In genomic region chr2:178452334-178452733, GRCh38 we compare ENCODE assay signal across 10 cellular contexts. TPM values are rescaled to one million over a fixed set of nuclear protein-coding genes. Genes with fewer than 3 reads are reported as not detected.
DNase-seq lines count a peak whose midpoint lies in the region; ATAC-seq, FAIRE-seq and TF ChIP-seq lines count a peak whose summit lies in the region.
"Had no signal": no experiment of that assay in that cellular context is flagged by ENCODE, and none has a peak within 500 bp of the region (broad histone marks: within the 10 kb centered on the region; RNA-seq: fewer than 3 reads in every experiment).

No MANE protein-coding gene starts in this region.

- H3K27ac Mint-ChIP-seq in CD4-positive, CD25-positive, alpha-beta regulatory T cell: no peak overlapping the region
- 0 out of 7 replicates have a peak overlapping the region, but pooled peaks of 1 of the 3 experiments have one; percentile 51 for H3K27ac Mint-ChIP-seq in H9
- peak overlapping the region; percentile 99 for H3K27ac Mint-ChIP-seq in astrocyte (ENCODE audit: unreplicated experiment)

- H3K56ac ChIP-seq in H9 (ENCODE audit: insufficient read length, low read depth, low read length): no peak overlapping the region

- H3K4me1 Mint-ChIP-seq in CD4-positive, CD25-positive, alpha-beta regulatory T cell: peaks cover 18 to 36% (median 27%) of the 10 kb centered on the region in 4 donors
- H3K4me1 Mint-ChIP-seq in H9 (peaks cover 19 to 22% of the 10 kb centered on the region in 2 experiments), astrocyte (ENCODE audit: low read depth, unreplicated experiment) (peaks cover 32% of the 10 kb centered on the region)

- no peaks in the 10 kb centered on the region for H3K79me1 ChIP-seq in H9 (ENCODE audit: insufficient read depth, low read depth, low read length, poor library complexity, severe bottlenecking)

- H3K4me3 ChIP-seq in CD4-positive, CD25-positive, alpha-beta regulatory T cell (ENCODE audit: low read depth, low read length): no peak overlapping the region
- H3K4me3 ChIP-seq in astrocyte (ENCODE audit: insufficient read depth, low read depth, low read length): no peak overlapping the region
- H3K4me3 ChIP-seq in prostate gland: no peak overlapping the region
- no peak overlapping the region for H3K4me3 ChIP-seq in small intestine (ENCODE audit: low read depth in 1 of 2, low read length in 2 of 2)
- no peak overlapping the region for H3K4me3 ChIP-seq in OCI-LY7 (ENCODE audit: low read depth, low read length, poor library complexity, severe bottlenecking)

- H4K8ac ChIP-seq in H9 (replicated peaks; ENCODE audit: insufficient read length, low read depth, low read length): no peak overlapping the region

- no TSS peak for BruUV-seq in OCI-LY7 (replicated peaks; lab: Mats Ljungman, UMichigan)

- no peak for DNase-seq in CD4-positive, CD25-positive, alpha-beta regulatory T cell
- no peak for DNase-seq in H9
- DNase-seq in astrocyte (ENCODE audit: low read depth): no peak
- no peak for DNase-seq in prostate gland (ENCODE audit: low spot score)
- no peak for DNase-seq in GM19238 (ENCODE audit: insufficient read length, low spot score)
- no peak for DNase-seq in NCI-H1417 treated with DMSO at 0.1 percent for 48 hours (lab: John Stamatoyannopoulos, UW)
- DNase-seq in small intestine: no peak
- no peak for DNase-seq in OCI-LY7 (ENCODE audit: low spot score)
- DNase-seq: NCI-H446 treated with DMSO at 0.1 percent for 48 hours had no signal

- H3T11ph ChIP-seq in H9 (ENCODE audit: low read length): no peak overlapping the region

- intact Hi-C loops in prostate gland (cut with DNase I) (loop anchor here (2.0 kb wide), 1 partner anchor 20 kb away; no protein-coding TSS in a partner anchor), OCI-LY7 (cut with micrococcal nuclease; ENCODE audit: unreplicated experiment) (loop anchor here (10.0 kb wide), 1 partner anchor 1188 kb away; the partner anchor contains the start of gene NFE2L2)

- no peak overlapping the region for H2BK20ac ChIP-seq in H9 (ENCODE audit: low read depth, low read length, poor library complexity, severe bottlenecking)

- H3K23me2 ChIP-seq in H9 (ENCODE audit: insufficient read length, low read depth, low read length, poor library complexity, severe bottlenecking): peaks cover 9% of the 10 kb centered on the region

- no peak overlapping the region for H2BK12ac ChIP-seq in H9 (ENCODE audit: insufficient read length, low read depth, low read length)

- H4K20me1 ChIP-seq in H9 (ENCODE audit: control insufficient read depth, insufficient read depth, insufficient read length) (no peaks in the 10 kb centered on the region), astrocyte (ENCODE audit: insufficient read depth, low read length) (peaks cover 28% of the 10 kb centered on the region), OCI-LY7 (ENCODE audit: insufficient read depth, low read length) (peaks cover 8% of the 10 kb centered on the region; the same call in 1 of the 2 replicates)

- peaks cover 6% of the 10 kb centered on the region; the same call in 1 of the 2 replicates for H3K79me2 ChIP-seq in H9 (ENCODE audit: insufficient read depth, low read length)
- H3K79me2 ChIP-seq in astrocyte (ENCODE audit: insufficient read depth, low read length): peaks cover 35% of the 10 kb centered on the region
- H3K79me2 ChIP-seq in OCI-LY7 (ENCODE audit: insufficient read depth, low read depth, low read length): peaks cover 29% of the 10 kb centered on the region

- H2AFZ ChIP-seq in H9 (ENCODE audit: low read length): no peak overlapping the region
- no peak overlapping the region for H2AFZ ChIP-seq in astrocyte (ENCODE audit: low read depth, low read length)
- no peak overlapping the region for H2AFZ ChIP-seq in OCI-LY7 (ENCODE audit: low read length)

- ATAC-seq in CD4-positive, CD25-positive, alpha-beta regulatory T cell (ENCODE audit: low read depth in 2 of 2): no peak

- H3K9me3 Mint-ChIP-seq in CD4-positive, CD25-positive, alpha-beta regulatory T cell: no peaks in the 10 kb centered on the region
- no peaks in the 10 kb centered on the region for H3K9me3 Mint-ChIP-seq in H9
- no peaks in the 10 kb centered on the region for H3K9me3 Mint-ChIP-seq in astrocyte (ENCODE audit: unreplicated experiment)

- H3K4me1 ChIP-seq in CD4-positive, CD25-positive, alpha-beta regulatory T cell (ENCODE audit: control insufficient read depth, insufficient read depth, low read length, poor library complexity, severe bottlenecking): peaks cover 24% of the 10 kb centered on the region
- H3K4me1 ChIP-seq in H9 (ENCODE audit: insufficient read depth, low read length) (no peaks in the 10 kb centered on the region), astrocyte (ENCODE audit: insufficient read depth, low read length) (peaks cover 18% of the 10 kb centered on the region), prostate gland (replicated peaks) (peaks cover 6% of the 10 kb centered on the region), small intestine (ENCODE audit: control insufficient read depth in 2 of 2, insufficient read depth in 1 of 2, low read depth in 1 of 2, low read length in 1 of 2) (no peaks in the 10 kb centered on the region), OCI-LY7 (ENCODE audit: insufficient read depth, low read length, poor library complexity, severe bottlenecking) (peaks cover 23% of the 10 kb centered on the region)

- H3K9me2 ChIP-seq in OCI-LY7 (ENCODE audit: insufficient read depth, low read length): no peaks in the 10 kb centered on the region

- no peak overlapping the region for H3K4me2 ChIP-seq in H9 (ENCODE audit: insufficient read depth, insufficient read length, low read length)
- H3K4me2 ChIP-seq in astrocyte (ENCODE audit: low read length): no peak overlapping the region
- no peak overlapping the region for H3K4me2 ChIP-seq in OCI-LY7 (ENCODE audit: low read length)

- H3K9ac ChIP-seq in H9 (ENCODE audit: extremely low read depth, insufficient read length, low read length) (no peak overlapping the region), astrocyte (ENCODE audit: low read length) (no peak overlapping the region)

- peaks cover 6% of the 10 kb centered on the region for H3K27me3 Mint-ChIP-seq in CD4-positive, CD25-positive, alpha-beta regulatory T cell
- H3K27me3 Mint-ChIP-seq in H9 (ENCODE audit: low read depth) (no peaks in the 10 kb centered on the region), astrocyte (ENCODE audit: low read depth, unreplicated experiment) (no peaks in the 10 kb centered on the region)

- H4K5ac ChIP-seq in H9 (ENCODE audit: insufficient read length, low read depth, low read length): no peak overlapping the region

- no peak overlapping the region for H3K18ac ChIP-seq in H9 (ENCODE audit: insufficient read length, low read depth, low read length)

- no peaks in the 10 kb centered on the region for H3K9me3 ChIP-seq in CD4-positive, CD25-positive, alpha-beta regulatory T cell (ENCODE audit: control insufficient read depth in 2 of 2, low read length in 2 of 2)
- no peaks in the 10 kb centered on the region for H3K9me3 ChIP-seq in H9 (ENCODE audit: control insufficient read depth, low read depth, low read length)
- no peaks in the 10 kb centered on the region for H3K9me3 ChIP-seq in astrocyte (ENCODE audit: insufficient read depth, low read depth, low read length)
- no peaks in the 10 kb centered on the region for H3K9me3 ChIP-seq in prostate gland
- no peaks in the 10 kb centered on the region for H3K9me3 ChIP-seq in small intestine (ENCODE audit: control insufficient read depth, low read depth)
- H3K9me3 ChIP-seq in OCI-LY7 (ENCODE audit: low read length): no peaks in the 10 kb centered on the region

- no peak for FAIRE-seq in astrocyte (lab: Jason Lieb, UNC)
- no peak for FAIRE-seq in small intestine (lab: Jason Lieb, UNC)
- FAIRE-seq: bronchial epithelial cell had no signal

- TF ChIP-seq CTCF in H9 (conservative IDR thresholded peaks at IDR 0.05) (no peak), astrocyte (IDR thresholded peaks at IDR 0.05; ENCODE audit: insufficient read depth, low read depth, low read length) (no peak), prostate gland (IDR thresholded peaks at IDR 0.05) (no peak), OCI-LY7 (conservative IDR thresholded peaks at IDR 0.05; ENCODE audit: low read length) (no peak)

- CTCF ChIA-PET in OCI-LY7 (lab: Charles Lee; ENCODE audit: unreplicated experiment): no interaction called here

- H3K27ac ChIP-seq in CD4-positive, CD25-positive, alpha-beta regulatory T cell (ENCODE audit: insufficient read depth, low read length, poor library complexity, severe bottlenecking): no peak overlapping the region
- no peak overlapping the region for H3K27ac ChIP-seq in H9 (ENCODE audit: insufficient read length, low read depth, low read length)
- H3K27ac ChIP-seq in astrocyte (ENCODE audit: low read depth, low read length): no peak overlapping the region
- peak overlapping the region; percentile 98 for H3K27ac ChIP-seq in prostate gland
- no peak overlapping the region for H3K27ac ChIP-seq in small intestine (ENCODE audit: low read depth in 1 of 2, low read length in 1 of 2)
- no peak overlapping the region for H3K27ac ChIP-seq in OCI-LY7 (ENCODE audit: low read depth, low read length, poor library complexity, severe bottlenecking)

- H2BK120ac ChIP-seq in H9 (ENCODE audit: low read depth, low read length, poor library complexity, severe bottlenecking): no peak overlapping the region

- H2BK5ac ChIP-seq in H9 (ENCODE audit: insufficient read length, low read length): no peak overlapping the region

- H3K36me3 ChIP-seq in CD4-positive, CD25-positive, alpha-beta regulatory T cell (ENCODE audit: control insufficient read depth, insufficient read depth, low read length): peaks cover 12% of the 10 kb centered on the region
- H3K36me3 ChIP-seq in astrocyte (ENCODE audit: insufficient read depth, low read length) (peaks cover 14% of the 10 kb centered on the region), prostate gland (no peaks in the 10 kb centered on the region), small intestine (ENCODE audit: control insufficient read depth in 2 of 2, insufficient read depth in 2 of 2, low read length in 2 of 2) (peaks cover 0 to 5% of the 10 kb centered on the region in 2 donors), OCI-LY7 (ENCODE audit: insufficient read depth, low read length) (peaks cover 15% of the 10 kb centered on the region)

- H3K4me3 Mint-ChIP-seq in CD4-positive, CD25-positive, alpha-beta regulatory T cell: peak overlapping the region; percentile 81 to 99 (median 89)
- H3K4me3 Mint-ChIP-seq in H9: peak overlapping the region; percentile 67 to 89; a peak in 3 of 5 replicates
- peak overlapping the region; percentile 60 for H3K4me3 Mint-ChIP-seq in astrocyte (ENCODE audit: unreplicated experiment)

- POLR2A ChIA-PET in OCI-LY7 (lab: Charles Lee): interaction anchor here (0.7 kb wide), 1 partner anchor 1397 kb away, joined by 3 read pairs; no protein-coding TSS in a partner anchor

- TF ChIP-seq POLR2A in prostate gland (IDR thresholded peaks at IDR 0.05): no peak

- H4K91ac ChIP-seq in H9 (ENCODE audit: insufficient read length, low read depth, low read length): no peak overlapping the region

- H3K36me3 Mint-ChIP-seq in CD4-positive, CD25-positive, alpha-beta regulatory T cell: peaks cover 8% of the 10 kb centered on the region
- H3K36me3 Mint-ChIP-seq in H9 (ENCODE audit: insufficient read depth in 1 of 3, low read depth in 3 of 3) (peaks cover 14 to 20% (median 17%) of the 10 kb centered on the region in 3 experiments; a peak in 5 of 7 replicates), astrocyte (ENCODE audit: low read depth, unreplicated experiment) (peaks cover 3% of the 10 kb centered on the region)

- no peak overlapping the region for H3K23ac ChIP-seq in H9 (ENCODE audit: insufficient read length, low read depth, low read length)

- H3K27me3 ChIP-seq in CD4-positive, CD25-positive, alpha-beta regulatory T cell (ENCODE audit: control insufficient read depth, insufficient read depth, low read length): no peaks in the 10 kb centered on the region
- H3K27me3 ChIP-seq in H9 (ENCODE audit: insufficient read depth, low read length) (no peaks in the 10 kb centered on the region), astrocyte (ENCODE audit: insufficient read depth, low read length) (no peaks in the 10 kb centered on the region), prostate gland (replicated peaks; ENCODE audit: insufficient read depth) (no peaks in the 10 kb centered on the region), small intestine (ENCODE audit: control insufficient read depth in 2 of 2, insufficient read depth in 2 of 2, low read length in 2 of 2) (no peaks in the 10 kb centered on the region)

- H3K4ac ChIP-seq in H9 (ENCODE audit: low read depth, low read length): no peak overlapping the region

- no peak overlapping the region for H3K14ac ChIP-seq in H9 (ENCODE audit: insufficient read depth, low read length)

- H2AK5ac ChIP-seq in H9 (ENCODE audit: insufficient read length, low read length): no peak overlapping the region

- WGBS in H9 (ENCODE audit: extremely low coverage, insufficient read length, low lambda C conversion rate): no CpG with 5 or more reads among the region's 2 CpGs
- WGBS in prostate gland: 94% methylated on average over 2 of the region's 2 CpGs
- WGBS in small intestine, 3 donors: 86 to 99% (median 89%) methylated on average over 2 of the region's 2 CpGs

- no peak overlapping the region for H2BK15ac ChIP-seq in H9 (ENCODE audit: low read depth, low read length)

RNA-seq across cellular contexts. Expression of gene PJVK, which starts 1.2 kb away (rescaled TPM):
- total RNA-seq in CD4-positive, CD25-positive, alpha-beta regulatory T cell: 3.1 TPM
- polyA plus RNA-seq in CD4-positive, CD25-positive, alpha-beta regulatory T cell: under 1 TPM; 0.22 to 0.72 (median 0.45) TPM
- 4.0 and 4.7 TPM in 2 replicates for total RNA-seq in H9 (2021)
- 2.4 and 3.4 TPM in 2 replicates for total RNA-seq in astrocyte
- total RNA-seq in prostate gland: 1 to 10 TPM in 1 of 2 donors, under 1 TPM in 1; 0.91 to 4.7 TPM
- polyA plus RNA-seq in small intestine: 1 to 10 TPM in 2 of 3 donors, not detected in 1; 1.0 to 1.1 TPM
- 2.2 and 4.0 TPM in 2 replicates for total RNA-seq in OCI-LY7 (2014; rRNA removed; shearing (Covaris generic))
- total RNA-seq in OCI-LY7 (2022): 6.9 and 9.2 TPM in 2 replicates

RNA-seq across cellular contexts. Expression of gene PRKRA, which starts 1.4 kb away (rescaled TPM):
- total RNA-seq in CD4-positive, CD25-positive, alpha-beta regulatory T cell: 103 TPM
- 10 to 100 TPM; 50.8 to 58.6 (median 52.7) TPM for polyA plus RNA-seq in CD4-positive, CD25-positive, alpha-beta regulatory T cell
- total RNA-seq in H9 (2021): 60.1 and 61.5 TPM in 2 replicates
- 43.2 and 47.9 TPM in 2 replicates for total RNA-seq in astrocyte
- total RNA-seq in prostate gland: 10 to 100 TPM; 59.8 to 67.7 TPM
- 10 to 100 TPM; 26.6 to 31.4 (median 29.2) TPM for polyA plus RNA-seq in small intestine
- 68.7 and 79.5 TPM in 2 replicates for total RNA-seq in OCI-LY7 (2014; rRNA removed; shearing (Covaris generic))
- 74.1 and 76.4 TPM in 2 replicates for total RNA-seq in OCI-LY7 (2022)

RNA-seq across cellular contexts. Expression of gene FKBP7, which starts 26.1 kb away (rescaled TPM):
- total RNA-seq in CD4-positive, CD25-positive, alpha-beta regulatory T cell: 0.59 TPM
- polyA plus RNA-seq in CD4-positive, CD25-positive, alpha-beta regulatory T cell: 1 to 10 TPM in 2 of 4 donors, under 1 TPM in 2; 0.42 to 3.1 (median 1.0) TPM
- total RNA-seq in H9 (2021) (4.5 and 4.8 TPM in 2 replicates), astrocyte (45.1 and 58.5 TPM in 2 replicates), prostate gland (10 to 100 TPM in 1 of 2 donors, 1 to 10 TPM in 1; 6.0 to 12.5 TPM), OCI-LY7 (2022) (8.3 TPM in 2 replicates)
- polyA plus RNA-seq in small intestine: 1 to 10 TPM in 2 of 3 donors, not detected in 1; 3.0 to 7.8 TPM
- 8.5 and 10.7 TPM in 2 replicates for total RNA-seq in OCI-LY7 (2014; rRNA removed; shearing (Covaris generic))

RNA-seq across cellular contexts. Expression of gene PLEKHA3, which starts 27.9 kb away (rescaled TPM):
- 28.2 TPM for total RNA-seq in CD4-positive, CD25-positive, alpha-beta regulatory T cell
- 10 to 100 TPM; 26.4 to 39.0 (median 27.7) TPM for polyA plus RNA-seq in CD4-positive, CD25-positive, alpha-beta regulatory T cell
- total RNA-seq in H9 (2021) (23.5 and 25.9 TPM in 2 replicates), astrocyte (41.0 and 42.1 TPM in 2 replicates), prostate gland (10 to 100 TPM in 1 of 2 donors, 1 to 10 TPM in 1; 8.2 to 15.7 TPM), OCI-LY7 (2022) (19.2 and 19.5 TPM in 2 replicates)
- polyA plus RNA-seq in small intestine: 1 to 10 TPM; 2.9 to 4.1 (median 3.3) TPM
- 3.6 and 6.9 TPM in 2 replicates for total RNA-seq in OCI-LY7 (2014; rRNA removed; shearing (Covaris generic))

Comparison
In these comparisons a context has a peak if more than half of its experiments do, and no peak if none do; other contexts are left out.
1. H3K27ac ChIP-seq: peak in prostate gland (2 of 2); none in CD4-positive, CD25-positive, alpha-beta regulatory T cell (single experiment), H9 (single experiment), astrocyte (single experiment), small intestine (0 of 2) and OCI-LY7 (single experiment).
2. Peak in every context shown above with its lines, with median percentiles within 50 percentile points of each other: H3K4me3 Mint-ChIP-seq.